ENCODE assay signal across 17 cellular contexts in genomic region chr1:81598623-81599022, GRCh38.
DNase-seq lines count a peak whose midpoint lies in the region; ATAC-seq lines count a peak whose summit lies in the region.
"Had no signal": no experiment of that assay in that cellular context is flagged by ENCODE, and none has a peak within 500 bp of the region (broad histone marks: within the 10 kb centered on the region; RNA-seq: fewer than 3 reads in every experiment).

No MANE protein-coding gene starts in this region.

- peak; percentile 33 for DNase-seq in COLO668 (lab: John Stamatoyannopoulos, UW; ENCODE audit: unreplicated experiment)
- DNase-seq in left ventricle myocardium superior: no peak
- DNase-seq in activated effector memory CD4-positive, alpha-beta T cell treated with anti-CD3 and anti-CD28 coated beads, Interleukin-2, amount 50 U/mL, for 16 hours: no peak
- no peak for DNase-seq in activated CD4-positive, alpha-beta T cell treated with anti-CD3 and anti-CD28 coated beads, Interleukin-2, amount 50 U/mL, for 1 hour
- DNase-seq: 8988T; CD4-positive, alpha-beta memory T cell; Kasumi-1; NCI-H1417; NCI-H187; NCI-H446 treated with DMSO at 0.1 percent for 48 hours; NCI-H526 treated with DMSO at 0.1 percent for 48 hours; PC-3; Right ventricle myocardium superior had no signal

- ATAC-seq in GM18867 (IDR thresholded peaks at IDR 0.05; ENCODE audit: unreplicated experiment) (peak; percentile 72), HG02678 (IDR thresholded peaks at IDR 0.05; ENCODE audit: unreplicated experiment) (peak; percentile 63), HG03571 (IDR thresholded peaks at IDR 0.05; ENCODE audit: unreplicated experiment) (peak; percentile 63), left ventricle myocardium superior (no peak)
- ATAC-seq: GM23338, PC-3 had no signal

- intact Hi-C loops in left ventricle myocardium superior (cut with micrococcal nuclease): no loop called here
